In genomic region chr1:89931950-89932349, GRCh38 we compare ENCODE assay signal across 1 cellular context.
TF ChIP-seq lines count a peak whose summit lies in the region.

No MANE protein-coding gene starts in this region.

TF ChIP-seq in GM23338, 12 proteins besides CTCF, POLR2A, EP300 and RAD21 (continued from another document):
- TF ChIP-seq REST (IDR thresholded peaks at IDR 0.05; ENCODE audit: unreplicated experiment), result no peak
- TF ChIP-seq NANOG (IDR thresholded peaks at IDR 0.05; ENCODE audit: borderline replicate concordance), result no peak
- no peak for TF ChIP-seq CREB1 (CRISPR knock-in tag; IDR thresholded peaks at IDR 0.05; ENCODE audit: low read depth)
- no peak for TF ChIP-seq ZNF331 (CRISPR knock-in tag; IDR thresholded peaks at IDR 0.05; ENCODE audit: low read depth)
- TF ChIP-seq EZH2phosphoT487 (IDR thresholded peaks at IDR 0.05; ENCODE audit: unreplicated experiment), result no peak
- no peak for TF ChIP-seq ETS1 (IDR thresholded peaks at IDR 0.05)
- TF ChIP-seq JUNB (IDR thresholded peaks at IDR 0.05; ENCODE audit: unreplicated experiment), result no peak
- no peak for TF ChIP-seq STAT1 (IDR thresholded peaks at IDR 0.05; ENCODE audit: unreplicated experiment)
- no peak for TF ChIP-seq EZH2 (IDR thresholded peaks at IDR 0.05; ENCODE audit: low read depth, unreplicated experiment)
